In genomic region chr10:110480387-110480786, GRCh38 we compare ENCODE assay signal across 26 cellular contexts. TPM values are rescaled to one million over a fixed set of nuclear protein-coding genes. Genes with fewer than 3 reads are reported as not detected.
DNase-seq lines count a peak whose midpoint lies in the region; ATAC-seq, FAIRE-seq and TF ChIP-seq lines count a peak whose summit lies in the region.
"Had no signal": no experiment of that assay in that cellular context is flagged by ENCODE, and none has a peak within 500 bp of the region (broad histone marks: within the 10 kb centered on the region; RNA-seq: fewer than 3 reads in every experiment).

No MANE protein-coding gene starts in this region.

- WGBS in GM12878 (ENCODE audit: insufficient coverage, insufficient replicate concordance, low lambda C conversion rate, missing lambda C conversion rate): 71% methylated on average over 3 of the region's 3 CpGs

- H4K20me1 ChIP-seq in GM12878 (ENCODE audit: control insufficient read depth, insufficient read depth): no peaks in the 10 kb centered on the region

- H3K4me3 ChIP-seq in GM12878: no peak overlapping the region
- H3K4me3 ChIP-seq: A549, Peyer's patch had no signal

- no peaks in the 10 kb centered on the region for H3K36me3 ChIP-seq in GM12878 (ENCODE audit: control insufficient read depth in 2 of 2, insufficient read depth in 2 of 2, low read length in 1 of 2)
- H3K36me3 ChIP-seq: Peyer's patch had no signal

- BruUV-seq in GM12878 (replicated peaks; lab: Mats Ljungman, UMichigan): no TSS peak

- no peak for TF ChIP-seq RAD21 in GM12878 (IDR thresholded peaks at IDR 0.05; ENCODE audit: insufficient read depth, low read depth, low read length)

- no peak overlapping the region for H3K9ac ChIP-seq in GM12878 (ENCODE audit: control insufficient read depth, insufficient read depth, low read length)

- FAIRE-seq in GM12878 (lab: Jason Lieb, UNC): no peak
- FAIRE-seq: A549, GM12891, HTR-8/SVneo had no signal

- no peaks in the 10 kb centered on the region for H3K27me3 ChIP-seq in GM12878 (replicated peaks in 1 of 2; ENCODE audit: control insufficient read depth in 2 of 2, insufficient read depth in 2 of 2, low read length in 1 of 2)
- H3K27me3 ChIP-seq: Peyer's patch had no signal

- H2AFZ ChIP-seq in GM12878 (ENCODE audit: control insufficient read depth, low read depth, low read length): no peak overlapping the region

- CTCF ChIA-PET in GM12878 (lab: Yijun Ruan, JAX): no interaction called here

- in situ Hi-C loops in GM12878 (cut with MboI): no loop called here

- peak; percentile 53 for ATAC-seq in GM12878
- no peak for ATAC-seq in HG03565 (IDR thresholded peaks at IDR 0.05; ENCODE audit: unreplicated experiment)

- POLR2A ChIA-PET in GM12878 (lab: Charles Lee): no interaction called here

- intact Hi-C loops in GM12878 (cut with micrococcal nuclease; ENCODE audit: unreplicated experiment): no loop called here

- peak; percentile 18 for TF ChIP-seq CTCF in GM12873 (IDR thresholded peaks at IDR 0.05; ENCODE audit: insufficient read depth, low read depth, low read length, missing control alignments)
- 0 out of 6 replicates have a peak, but pooled peaks of 1 of the 3 experiments have one; percentile 9 for TF ChIP-seq CTCF in GM12878 (IDR thresholded peaks at IDR 0.05 in 2 of 3, conservative IDR thresholded peaks at IDR 0.05 in 1 of 3; ENCODE audit: control insufficient read depth in 2 of 3, extremely low read depth in 1 of 3, insufficient read depth in 1 of 3, low read depth in 3 of 3, low read length in 3 of 3)

- no peaks in the 10 kb centered on the region for H3K79me2 ChIP-seq in GM12878 (ENCODE audit: control insufficient read depth, insufficient read depth, low read length)

- H3K27ac ChIP-seq in GM12878 (ENCODE audit: control insufficient read depth, insufficient read depth): no peak overlapping the region
- H3K27ac ChIP-seq: Peyer's patch had no signal

- RAD21 ChIA-PET in GM12878 (lab: Charles Lee; ENCODE audit: unreplicated experiment): no interaction called here

- H3K4me1 ChIP-seq in GM12878 (ENCODE audit: control insufficient read depth, insufficient read depth, low read length): no peaks in the 10 kb centered on the region
- H3K4me1 ChIP-seq: Peyer's patch had no signal

- no peak for TF ChIP-seq EP300 in GM12878 (IDR thresholded peaks at IDR 0.05; ENCODE audit: borderline replicate concordance in 1 of 2, control insufficient read depth in 1 of 2, low read depth in 2 of 2, low read length in 2 of 2)

- SMC1A ChIA-PET in GM12878 (lab: Charles Lee; ENCODE audit: uncharacterized antibody, unreplicated experiment): interaction anchor here (0.9 to 1.4 kb wide), 2 partner anchors 12 to 126 kb away, joined by 3 read pairs; no protein-coding TSS in a partner anchor

- TF ChIP-seq POLR2A in GM12878 (IDR thresholded peaks at IDR 0.05; ENCODE audit: low read depth, low read length): no peak

- DNase-seq in NAMALWA (ENCODE audit: low spot score) (peak; percentile 13), GM12878 (ENCODE audit: low read depth, low spot score) (no peak), DMS53 (lab: John Stamatoyannopoulos, UW) (no peak), DMS 273 (lab: John Stamatoyannopoulos, UW; ENCODE audit: unreplicated experiment) (no peak), NCI-H345 treated with DMSO at 0.1 percent for 48 hours (lab: John Stamatoyannopoulos, UW; ENCODE audit: unreplicated experiment) (no peak)
- DNase-seq: AML-193; C1 segment of cervical spinal cord; CD4-positive, alpha-beta memory T cell; COR-L47; DMS79 treated with DMSO at 0.1 percent for 48 hours; KBM-7; MV-4-11; NCI-H1105 treated with DMSO at 0.1 percent for 48 hours; NCI-H146; NCI-H1930; NCI-H2107; NCI-H446 treated with DMSO at 0.1 percent for 48 hours; NCI-H526; OCI-M1; Peyer's patch; SHP77 treated with DMSO at 0.1 percent for 48 hours had no signal

- H3K4me2 ChIP-seq in GM12878 (ENCODE audit: control insufficient read depth, insufficient read depth): no peak overlapping the region
- H3K4me2 ChIP-seq: A549 had no signal

- no peaks in the 10 kb centered on the region for H3K9me3 ChIP-seq in GM12878 (replicated peaks; ENCODE audit: control insufficient read depth, insufficient read depth, low read length)
- H3K9me3 ChIP-seq: A549, Peyer's patch had no signal

TF ChIP-seq in GM12878, 131 proteins besides CTCF, POLR2A, EP300 and RAD21 (continues in another document):
- TF ChIP-seq, protein P1, sequence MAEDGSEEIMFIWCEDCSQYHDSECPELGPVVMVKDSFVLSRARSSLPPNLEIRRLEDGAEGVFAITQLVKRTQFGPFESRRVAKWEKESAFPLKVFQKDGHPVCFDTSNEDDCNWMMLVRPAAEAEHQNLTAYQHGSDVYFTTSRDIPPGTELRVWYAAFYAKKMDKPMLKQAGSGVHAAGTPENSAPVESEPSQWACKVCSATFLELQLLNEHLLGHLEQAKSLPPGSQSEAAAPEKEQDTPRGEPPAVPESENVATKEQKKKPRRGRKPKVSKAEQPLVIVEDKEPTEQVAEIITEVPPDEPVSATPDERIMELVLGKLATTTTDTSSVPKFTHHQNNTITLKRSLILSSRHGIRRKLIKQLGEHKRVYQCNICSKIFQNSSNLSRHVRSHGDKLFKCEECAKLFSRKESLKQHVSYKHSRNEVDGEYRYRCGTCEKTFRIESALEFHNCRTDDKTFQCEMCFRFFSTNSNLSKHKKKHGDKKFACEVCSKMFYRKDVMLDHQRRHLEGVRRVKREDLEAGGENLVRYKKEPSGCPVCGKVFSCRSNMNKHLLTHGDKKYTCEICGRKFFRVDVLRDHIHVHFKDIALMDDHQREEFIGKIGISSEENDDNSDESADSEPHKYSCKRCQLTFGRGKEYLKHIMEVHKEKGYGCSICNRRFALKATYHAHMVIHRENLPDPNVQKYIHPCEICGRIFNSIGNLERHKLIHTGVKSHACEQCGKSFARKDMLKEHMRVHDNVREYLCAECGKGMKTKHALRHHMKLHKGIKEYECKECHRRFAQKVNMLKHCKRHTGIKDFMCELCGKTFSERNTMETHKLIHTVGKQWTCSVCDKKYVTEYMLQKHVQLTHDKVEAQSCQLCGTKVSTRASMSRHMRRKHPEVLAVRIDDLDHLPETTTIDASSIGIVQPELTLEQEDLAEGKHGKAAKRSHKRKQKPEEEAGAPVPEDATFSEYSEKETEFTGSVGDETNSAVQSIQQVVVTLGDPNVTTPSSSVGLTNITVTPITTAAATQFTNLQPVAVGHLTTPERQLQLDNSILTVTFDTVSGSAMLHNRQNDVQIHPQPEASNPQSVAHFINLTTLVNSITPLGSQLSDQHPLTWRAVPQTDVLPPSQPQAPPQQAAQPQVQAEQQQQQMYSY (CRISPR knock-in tag; IDR thresholded peaks at IDR 0.05): no peak
- TF ChIP-seq ZZZ3 (IDR thresholded peaks at IDR 0.05; ENCODE audit: control insufficient read depth, insufficient read length, low read depth) (no peak), WRNIP1 (IDR thresholded peaks at IDR 0.05; ENCODE audit: borderline replicate concordance, low read depth, low read length) (no peak), MEF2B (IDR thresholded peaks at IDR 0.05; ENCODE audit: partially characterized antibody, poor library complexity, severe bottlenecking) (no peak), BCL11A (IDR thresholded peaks at IDR 0.05; ENCODE audit: low read depth, low read length) (no peak), POLR2AphosphoS5 (IDR thresholded peaks at IDR 0.05; ENCODE audit: low read length) (no peak), HDGF (IDR thresholded peaks at IDR 0.05) (no peak), BHLHE40 (IDR thresholded peaks at IDR 0.05; ENCODE audit: borderline replicate concordance in 1 of 2, low read depth in 2 of 2, low read length in 1 of 2) (no peak)
- TF ChIP-seq, protein P2, sequence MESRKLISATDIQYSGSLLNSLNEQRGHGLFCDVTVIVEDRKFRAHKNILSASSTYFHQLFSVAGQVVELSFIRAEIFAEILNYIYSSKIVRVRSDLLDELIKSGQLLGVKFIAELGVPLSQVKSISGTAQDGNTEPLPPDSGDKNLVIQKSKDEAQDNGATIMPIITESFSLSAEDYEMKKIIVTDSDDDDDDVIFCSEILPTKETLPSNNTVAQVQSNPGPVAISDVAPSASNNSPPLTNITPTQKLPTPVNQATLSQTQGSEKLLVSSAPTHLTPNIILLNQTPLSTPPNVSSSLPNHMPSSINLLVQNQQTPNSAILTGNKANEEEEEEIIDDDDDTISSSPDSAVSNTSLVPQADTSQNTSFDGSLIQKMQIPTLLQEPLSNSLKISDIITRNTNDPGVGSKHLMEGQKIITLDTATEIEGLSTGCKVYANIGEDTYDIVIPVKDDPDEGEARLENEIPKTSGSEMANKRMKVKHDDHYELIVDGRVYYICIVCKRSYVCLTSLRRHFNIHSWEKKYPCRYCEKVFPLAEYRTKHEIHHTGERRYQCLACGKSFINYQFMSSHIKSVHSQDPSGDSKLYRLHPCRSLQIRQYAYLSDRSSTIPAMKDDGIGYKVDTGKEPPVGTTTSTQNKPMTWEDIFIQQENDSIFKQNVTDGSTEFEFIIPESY (IDR thresholded peaks at IDR 0.05): no peak
- TF ChIP-seq, protein P3, sequence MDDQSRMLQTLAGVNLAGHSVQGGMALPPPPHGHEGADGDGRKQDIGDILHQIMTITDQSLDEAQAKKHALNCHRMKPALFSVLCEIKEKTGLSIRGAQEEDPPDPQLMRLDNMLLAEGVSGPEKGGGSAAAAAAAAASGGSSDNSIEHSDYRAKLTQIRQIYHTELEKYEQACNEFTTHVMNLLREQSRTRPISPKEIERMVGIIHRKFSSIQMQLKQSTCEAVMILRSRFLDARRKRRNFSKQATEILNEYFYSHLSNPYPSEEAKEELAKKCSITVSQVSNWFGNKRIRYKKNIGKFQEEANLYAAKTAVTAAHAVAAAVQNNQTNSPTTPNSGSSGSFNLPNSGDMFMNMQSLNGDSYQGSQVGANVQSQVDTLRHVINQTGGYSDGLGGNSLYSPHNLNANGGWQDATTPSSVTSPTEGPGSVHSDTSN (IDR thresholded peaks at IDR 0.05; ENCODE audit: insufficient replicate concordance, low read depth, low read length): no peak

RNA-seq across cellular contexts. Expression of gene DUSP5, which starts 17.3 kb away (rescaled TPM):
- total RNA-seq in GM12878 (2013; cell fraction: nucleolus; rRNA removed): 45.5 and 51.7 TPM in 2 replicates
- total RNA-seq in GM12878 (2014; rRNA removed): 24.1 and 26.8 TPM in 2 replicates
- total RNA-seq in GM12878 (2014; rRNA removed; fragmentation: Illumina TruSeq; extraction: Trizol): 19.6 and 23.1 TPM in 2 replicates
- 41.6 and 44.9 TPM in 2 replicates for total RNA-seq in GM12878 (2021)
- polyA plus RNA-seq in GM12878 (2011; ENCODE audit: low read depth): 39.0 TPM
- polyA plus RNA-seq in GM12878 (2011; rRNA removed): 77.4 and 95.9 TPM in 2 replicates
- 141 and 145 TPM in 2 replicates for polyA plus RNA-seq in GM12878 (2011; cell fraction: cytosol; rRNA removed)
- polyA plus RNA-seq in GM12878 (2011; cell fraction: nucleus; rRNA removed): 117 and 144 TPM in 2 replicates
- 44.8 and 52.5 TPM in 2 replicates for polyA plus RNA-seq in GM12878 (2012)
- polyA plus RNA-seq in GM12878 (2014; fragmentation: Illumina TruSeq; extraction: Trizol): 25.3 and 27.8 TPM in 2 replicates
- 10 to 100 TPM in 1 of 2 experiments, 1 to 10 TPM in 1; 7.5 to 14.6 TPM for polyA plus RNA-seq in GM12878 (2014; fragmentation: Nextera tagmentation; extraction: Ambion mirVana)
- 23.7 and 24.2 TPM in 2 replicates for polyA plus RNA-seq in GM12878 (2014; rRNA removed)
- polyA plus RNA-seq in GM12878 (2016; fragmentation: Nextera tagmentation; extraction: Ambion mirVana): 1 to 10 TPM; 2.1 to 6.5 TPM
- polyA minus RNA-seq in GM12878 (2011; rRNA and poly(A)+ RNA removed): 215 and 257 TPM in 2 replicates
- 123 and 126 TPM in 2 replicates for polyA minus RNA-seq in GM12878 (2011; cell fraction: cytosol; rRNA and poly(A)+ RNA removed)
- polyA minus RNA-seq in GM12878 (2011; cell fraction: nucleus; rRNA and poly(A)+ RNA removed): 83.2 and 120 TPM in 2 replicates
